Comparison of ENCODE assay signal across 12 cellular contexts in the genomic region with DNA sequence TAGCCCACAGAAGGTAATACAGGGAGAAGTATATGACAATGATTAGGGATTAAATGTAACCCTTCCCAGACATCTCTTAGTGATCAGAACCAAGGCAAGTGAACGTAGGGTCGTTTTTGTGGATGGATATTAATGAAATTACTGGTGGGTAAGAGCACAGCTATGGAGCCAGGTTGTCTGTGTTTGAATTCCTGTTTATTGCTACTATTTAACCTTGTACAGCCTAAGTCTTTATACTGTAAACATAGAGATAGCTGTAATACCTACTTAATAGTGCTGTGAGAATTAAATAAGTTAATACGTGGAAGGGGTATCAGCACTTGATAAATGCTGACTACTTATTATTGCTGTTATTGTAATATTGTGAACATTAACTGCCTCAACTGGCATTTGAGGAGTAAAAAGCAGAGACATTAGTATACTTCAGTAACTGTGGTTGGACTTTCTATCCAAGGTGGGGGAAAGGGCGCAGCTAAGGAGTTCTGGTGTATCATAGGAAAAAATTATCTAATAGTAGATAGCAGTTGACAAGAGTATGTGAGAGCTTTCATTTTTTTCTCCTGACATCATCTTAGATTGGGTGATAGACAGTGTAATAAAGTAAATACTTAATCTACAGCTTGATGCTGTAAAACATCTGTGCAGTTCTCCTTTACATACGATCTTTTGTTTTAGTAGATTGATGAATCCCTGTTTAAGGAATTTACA.
DNase-seq lines count a peak whose midpoint lies in the region; TF ChIP-seq lines count a peak whose summit lies in the region.
"Had no signal": no experiment of that assay in that cellular context is flagged by ENCODE, and none has a peak within 500 bp of the region (broad histone marks: within the 10 kb centered on the region; RNA-seq: fewer than 3 reads in every experiment).

No MANE protein-coding gene starts in this region.

- H3K4me1 Mint-ChIP-seq in Calu3 (ENCODE audit: low read depth, unreplicated experiment) (peaks cover 25% of the 10 kb centered on the region), neural progenitor cell (peaks cover 6% of the 10 kb centered on the region)

- intact Hi-C loops in Calu3 (cut with micrococcal nuclease; ENCODE audit: unreplicated experiment) = no loop called here

- H4K8ac ChIP-seq in mesenchymal stem cell (ENCODE audit: low read length) (no peak overlapping the region), mesendoderm (ENCODE audit: low read depth, low read length) (no peak overlapping the region)

- H3K27ac Mint-ChIP-seq in Calu3 (ENCODE audit: unreplicated experiment) = peak overlapping the region; percentile 79
- no peak overlapping the region for H3K27ac Mint-ChIP-seq in neural progenitor cell
- H3K27ac Mint-ChIP-seq: activated CD4-positive, alpha-beta memory T cell treated with anti-CD3 and anti-CD28 coated beads, Interleukin-2, amount 10 ng/mL, durations not matched to agents 7 days and 5 days had no signal

- peak overlapping the region; percentile 94 for H2BK5ac ChIP-seq in mesenchymal stem cell (ENCODE audit: low read depth, low read length, poor library complexity, severe bottlenecking)
- no peak overlapping the region for H2BK5ac ChIP-seq in mesendoderm (ENCODE audit: low read length)

- H4K20me1 ChIP-seq in neural progenitor cell (ENCODE audit: low read depth) = no peaks in the 10 kb centered on the region

- peaks cover 4% of the 10 kb centered on the region for H3K36me3 ChIP-seq in SJCRH30
- H3K36me3 ChIP-seq in mesenchymal stem cell (ENCODE audit: control insufficient read depth in 1 of 2, insufficient read depth in 2 of 2, low read depth in 1 of 2, low read length in 2 of 2) = peaks cover 0 to 2% of the 10 kb centered on the region in 2 experiments
- no peaks in the 10 kb centered on the region for H3K36me3 ChIP-seq in mesendoderm (ENCODE audit: control insufficient read depth, insufficient read depth, low read length)
- H3K36me3 ChIP-seq in neural progenitor cell = no peaks in the 10 kb centered on the region

- no peaks in the 10 kb centered on the region for H3K27me3 Mint-ChIP-seq in Calu3 (ENCODE audit: unreplicated experiment)
- H3K27me3 Mint-ChIP-seq in neural progenitor cell (ENCODE audit: insufficient read depth, low read depth) = peaks cover 3% of the 10 kb centered on the region
- H3K27me3 Mint-ChIP-seq: activated CD4-positive, alpha-beta memory T cell treated with anti-CD3 and anti-CD28 coated beads, Interleukin-2, amount 10 ng/mL, durations not matched to agents 7 days and 5 days; naive B cell had no signal

- no peak overlapping the region for H3K23ac ChIP-seq in mesenchymal stem cell (ENCODE audit: low read length in 2 of 2)
- no peak overlapping the region for H3K23ac ChIP-seq in mesendoderm (ENCODE audit: low read length)

- no peaks in the 10 kb centered on the region for H3K9me3 Mint-ChIP-seq in Calu3 (ENCODE audit: low read depth, unreplicated experiment)
- H3K9me3 Mint-ChIP-seq in neural progenitor cell = peaks cover 15% of the 10 kb centered on the region
- H3K9me3 Mint-ChIP-seq: activated CD4-positive, alpha-beta memory T cell treated with anti-CD3 and anti-CD28 coated beads, Interleukin-2, amount 10 ng/mL, durations not matched to agents 7 days and 5 days had no signal

- H3K36me3 Mint-ChIP-seq in Calu3 (ENCODE audit: insufficient read depth, unreplicated experiment) = no peaks in the 10 kb centered on the region
- H3K36me3 Mint-ChIP-seq in neural progenitor cell = peaks cover 12% of the 10 kb centered on the region

- H2BK120ac ChIP-seq in mesenchymal stem cell (ENCODE audit: low read depth, low read length) (no peak overlapping the region), mesendoderm (ENCODE audit: low read depth, low read length) (no peak overlapping the region)

- H3K14ac ChIP-seq in mesenchymal stem cell (ENCODE audit: low read length in 2 of 2) = no peak overlapping the region

- H2BK12ac ChIP-seq in mesenchymal stem cell (ENCODE audit: low read length in 2 of 2) = no peak overlapping the region

- H3K9me3 ChIP-seq in SJCRH30 (replicated peaks) (0 out of 2 replicates have a peak, but pooled peaks cover 4% of the 10 kb centered on the region), mesenchymal stem cell (ENCODE audit: control insufficient read depth, low read length) (no peaks in the 10 kb centered on the region), neural progenitor cell (ENCODE audit: low read depth) (no peaks in the 10 kb centered on the region)

- H3K18ac ChIP-seq in mesenchymal stem cell (ENCODE audit: low read depth in 1 of 2, low read length in 2 of 2) = peak overlapping the region in 1 of 2 experiments; percentile 39
- no peak overlapping the region for H3K18ac ChIP-seq in mesendoderm (ENCODE audit: low read length)

- H3K4me3 ChIP-seq in SJCRH30 (no peak overlapping the region), epithelial cell of esophagus (ENCODE audit: low read length) (no peak overlapping the region), mesenchymal stem cell (ENCODE audit: insufficient read depth in 1 of 2, low read depth in 1 of 2, low read length in 2 of 2) (no peak overlapping the region), mesendoderm (ENCODE audit: low read length) (no peak overlapping the region), neural progenitor cell (no peak overlapping the region)
- H3K4me3 ChIP-seq: SK-N-MC had no signal

- H3K79me2 ChIP-seq in mesendoderm (ENCODE audit: control insufficient read depth, insufficient read depth, low read length) = no peaks in the 10 kb centered on the region
- H3K79me2 ChIP-seq in neural progenitor cell (ENCODE audit: low read depth) = peaks cover 3% of the 10 kb centered on the region

- H3K27ac ChIP-seq in SJCRH30 (peak overlapping the region; percentile 14; the same call in 1 of the 2 replicates), mesenchymal stem cell (ENCODE audit: low read length, poor library complexity, severe bottlenecking) (peak overlapping the region; percentile 96), mesendoderm (ENCODE audit: low read depth, low read length) (no peak overlapping the region), neural progenitor cell (no peak overlapping the region)

- 44% methylated on average over 3 of the region's 5 CpGs for WGBS in mesenchymal stem cell
- WGBS in mesendoderm (ENCODE audit: extremely low coverage, insufficient coverage, low lambda C conversion rate) = no CpG with 5 or more reads among the region's 5 CpGs

- no peak overlapping the region for H4K91ac ChIP-seq in mesenchymal stem cell (ENCODE audit: low read length)

- peak overlapping the region in 1 of 2 experiments; percentile 75 for H3K4ac ChIP-seq in mesenchymal stem cell (ENCODE audit: low read depth in 1 of 2, low read length in 2 of 2)
- no peak overlapping the region for H3K4ac ChIP-seq in mesendoderm (ENCODE audit: low read depth, low read length)

- CTCF ChIA-PET in Calu3 (lab: Charles Lee) = interaction anchor here (0.5 to 1.0 kb wide), 3 partner anchors 55 to 175 kb away, joined by 3 to 4 read pairs (median 3); no protein-coding TSS in a partner anchor

- H3F3A ChIP-seq in neural progenitor cell (ENCODE audit: low read depth) = no peaks in the 10 kb centered on the region

- H3K79me1 ChIP-seq in mesenchymal stem cell (replicated peaks; ENCODE audit: low read length, poor library complexity, severe bottlenecking) (peaks cover 16% of the 10 kb centered on the region), mesendoderm (ENCODE audit: low read length) (no peaks in the 10 kb centered on the region)

- H3K27me3 ChIP-seq in SJCRH30 (no peaks in the 10 kb centered on the region), mesenchymal stem cell (ENCODE audit: control insufficient read depth in 1 of 2, insufficient read depth in 1 of 2, low read length in 2 of 2) (no peaks in the 10 kb centered on the region), mesendoderm (ENCODE audit: insufficient read depth, low read length, poor library complexity) (no peaks in the 10 kb centered on the region), neural progenitor cell (no peaks in the 10 kb centered on the region)

- DNase-seq in Calu3 = no peak
- DNase-seq in SJCRH30 = no peak
- DNase-seq in epithelial cell of esophagus (ENCODE audit: low read depth) = peak; percentile 32
- peak; percentile 56 for DNase-seq in mesenchymal stem cell
- no peak for DNase-seq in NCI-H446 treated with DMSO at 0.1 percent for 48 hours (lab: John Stamatoyannopoulos, UW)
- no peak for DNase-seq in mesendoderm
- DNase-seq in SHP77 treated with DMSO at 0.1 percent for 48 hours (lab: John Stamatoyannopoulos, UW) = no peak
- no peak for DNase-seq in neural progenitor cell (ENCODE audit: low spot score)
- DNase-seq: activated CD4-positive, alpha-beta memory T cell treated with anti-CD3 and anti-CD28 coated beads, Interleukin-2, amount 10 ng/mL, durations not matched to agents 7 days and 5 days; naive B cell; NCI-H187 had no signal

- no TSS peak for BruUV-seq in Calu3 (replicated peaks; lab: Mats Ljungman, UMichigan)

- H3K4me2 ChIP-seq in mesenchymal stem cell (ENCODE audit: low read length, poor library complexity, severe bottlenecking) (no peak overlapping the region), mesendoderm (ENCODE audit: low read length) (no peak overlapping the region), neural progenitor cell (no peak overlapping the region)

- peaks cover 9% of the 10 kb centered on the region; the same call in 1 of the 2 replicates for H3K4me1 ChIP-seq in SJCRH30
- H3K4me1 ChIP-seq in mesenchymal stem cell (ENCODE audit: control insufficient read depth, insufficient read depth, low read depth, low read length) = peaks cover 1% of the 10 kb centered on the region
- H3K4me1 ChIP-seq in mesendoderm (ENCODE audit: control insufficient read depth, low read depth, low read length) = no peaks in the 10 kb centered on the region
- H3K4me1 ChIP-seq in neural progenitor cell = no peaks in the 10 kb centered on the region

- no peak overlapping the region for H3K56ac ChIP-seq in mesendoderm (ENCODE audit: low read length)

- TF ChIP-seq CTCF in Calu3 (IDR thresholded peaks at IDR 0.05; ENCODE audit: unreplicated experiment) (no peak), epithelial cell of esophagus (IDR thresholded peaks at IDR 0.05; ENCODE audit: insufficient read depth, low read depth, low read length, missing control alignments) (no peak), neural progenitor cell (IDR thresholded peaks at IDR 0.05) (no peak)

- H2AK5ac ChIP-seq in mesenchymal stem cell (ENCODE audit: low read length, severe bottlenecking) (peak overlapping the region; percentile 78), mesendoderm (ENCODE audit: low read length) (no peak overlapping the region)

- no peak overlapping the region for H4K5ac ChIP-seq in mesendoderm (ENCODE audit: low read length)

- H2AFZ ChIP-seq in mesenchymal stem cell (ENCODE audit: low read depth, low read length) = no peak overlapping the region
- H2AFZ ChIP-seq in neural progenitor cell (replicated peaks) = no peak overlapping the region

- H3K9ac ChIP-seq in mesenchymal stem cell (ENCODE audit: low read length) = no peak overlapping the region
- H3K9ac ChIP-seq in mesendoderm (ENCODE audit: low read length) = no peak overlapping the region
- H3K9ac ChIP-seq in neural progenitor cell = no peak overlapping the region

- no peak overlapping the region for H2BK15ac ChIP-seq in mesenchymal stem cell (ENCODE audit: low read depth, poor library complexity, severe bottlenecking)
- H2BK15ac ChIP-seq in mesendoderm (replicated peaks; ENCODE audit: low read depth) = no peak overlapping the region

- H3K4me3 Mint-ChIP-seq in Calu3 (ENCODE audit: low read depth, unreplicated experiment) (no peak overlapping the region), neural progenitor cell (no peak overlapping the region)
- H3K4me3 Mint-ChIP-seq: activated CD4-positive, alpha-beta memory T cell treated with anti-CD3 and anti-CD28 coated beads, Interleukin-2, amount 10 ng/mL, durations not matched to agents 7 days and 5 days; naive B cell had no signal

Comparison
In these comparisons a context has a peak if more than half of its experiments do, and no peak if none do; other contexts are left out.
1. DNase-seq: peak in epithelial cell of esophagus (single experiment) and mesenchymal stem cell (single experiment); none in Calu3 (single experiment), SJCRH30 (0 of 2), NCI-H446 treated with DMSO at 0.1 percent for 48 hours (single experiment), mesendoderm (single experiment), SHP77 treated with DMSO at 0.1 percent for 48 hours (single experiment) and neural progenitor cell (single experiment).
2. H3K27ac ChIP-seq: peak in SJCRH30 (single experiment) and mesenchymal stem cell (single experiment); none in mesendoderm (single experiment) and neural progenitor cell (single experiment).